ENCODE assay signal across 21 cellular contexts in the genomic region with DNA sequence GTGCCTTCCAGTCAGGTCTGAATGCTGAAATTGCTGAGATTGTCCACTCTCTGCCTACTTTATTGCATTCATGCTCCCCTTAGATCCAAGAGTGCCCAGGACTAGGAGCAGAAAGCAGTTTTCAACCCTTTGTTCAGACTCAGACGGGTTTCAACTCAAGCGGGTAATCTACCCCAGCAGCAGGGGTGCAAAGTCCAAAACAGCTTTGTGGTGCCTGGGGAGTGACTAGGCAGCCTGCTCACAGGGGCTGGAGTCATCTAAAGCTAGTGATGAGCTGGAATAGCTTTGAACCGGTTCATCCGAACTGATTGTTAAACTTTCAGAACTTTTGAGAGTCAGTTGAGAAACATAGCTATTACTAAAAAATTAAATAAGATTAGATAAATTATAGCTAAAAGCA.
DNase-seq lines count a peak whose midpoint lies in the region; ATAC-seq, FAIRE-seq and TF ChIP-seq lines count a peak whose summit lies in the region.
"Had no signal": no experiment of that assay in that cellular context is flagged by ENCODE, and none has a peak within 500 bp of the region (broad histone marks: within the 10 kb centered on the region; RNA-seq: fewer than 3 reads in every experiment).

No MANE protein-coding gene starts in this region.

- POLR2A ChIA-PET in activated CD8-positive, alpha-beta T cell treated with anti-CD3 and anti-CD28 coated beads, Interleukin-2, amount 10 ng/mL, durations not matched to agents 7 days and 5 days (lab: Charles Lee), result interaction anchor here (0.9 to 3.4 kb wide), 2 partner anchors 10 to 71 kb away, joined by 4 to 16 read pairs; partner anchors contain the start of gene IQGAP2
- POLR2A ChIA-PET in activated CD8-positive, alpha-beta T cell treated with anti-CD3 and anti-CD28 coated beads for 36 hours (lab: Charles Lee), result interaction anchor here (0.7 kb wide), 1 partner anchor 47 kb away, joined by 3 read pairs; no protein-coding TSS in a partner anchor

- 19 to 60% (median 40%) methylated on average over 4 of the region's 4 CpGs for WGBS in small intestine, 3 donors
- 87 to 94% methylated on average over 4 of the region's 4 CpGs for WGBS in heart right ventricle, 2 donors

- H3K27me3 Mint-ChIP-seq in activated CD8-positive, alpha-beta T cell treated with anti-CD3 and anti-CD28 coated beads, Interleukin-2, amount 10 ng/mL, durations not matched to agents 7 days and 5 days (ENCODE audit: low read depth), result no peaks in the 10 kb centered on the region
- H3K27me3 Mint-ChIP-seq in activated CD8-positive, alpha-beta T cell treated with anti-CD3 and anti-CD28 coated beads for 36 hours, result no peaks in the 10 kb centered on the region
- H3K27me3 Mint-ChIP-seq in immature natural killer cell (ENCODE audit: low read depth in 3 of 3), result peaks cover 0 to 2% (median 0%) of the 10 kb centered on the region in 3 donors
- H3K27me3 Mint-ChIP-seq: activated naive CD8-positive, alpha-beta T cell treated with anti-CD3 and anti-CD28 coated beads for 36 hours; stimulated activated naive CD8-positive, alpha-beta T cell treated with anti-CD3 and anti-CD28 coated beads, Interleukin-15, Interleukin-2, amounts not matched to agents 100 ng/mL and 50 ng/mL, for 24 hours had no signal

- no peak for FAIRE-seq in small intestine (lab: Jason Lieb, UNC)
- FAIRE-seq: colon had no signal

- H3K4me1 Mint-ChIP-seq in activated CD8-positive, alpha-beta T cell treated with anti-CD3 and anti-CD28 coated beads, Interleukin-2, amount 10 ng/mL, durations not matched to agents 7 days and 5 days (ENCODE audit: low read depth), result peaks cover 49% of the 10 kb centered on the region
- H3K4me1 Mint-ChIP-seq in activated CD8-positive, alpha-beta T cell treated with anti-CD3 and anti-CD28 coated beads for 36 hours (ENCODE audit: low read depth), result peaks cover 42% of the 10 kb centered on the region
- peaks cover 56 to 68% of the 10 kb centered on the region in 2 donors for H3K4me1 Mint-ChIP-seq in immature natural killer cell

- H3K4me1 ChIP-seq in Peyer's patch (no peaks in the 10 kb centered on the region), small intestine (ENCODE audit: control insufficient read depth in 2 of 2, insufficient read depth in 1 of 2, low read depth in 1 of 2, low read length in 1 of 2) (peaks cover 0 to 2% of the 10 kb centered on the region in 2 donors), heart right ventricle (peaks cover 0 to 17% (median 0%) of the 10 kb centered on the region in 9 donors)
- H3K4me1 ChIP-seq: foreskin keratinocyte, right atrium auricular region had no signal

- no peak for DNase-seq in activated CD8-positive, alpha-beta T cell treated with anti-CD3 and anti-CD28 coated beads, Interleukin-2, amount 10 ng/mL, durations not matched to agents 7 days and 5 days
- no peak for DNase-seq in activated CD8-positive, alpha-beta T cell treated with anti-CD3 and anti-CD28 coated beads for 36 hours
- DNase-seq in Peyer's patch, result peak in 2 of 3 donors; percentile 52 to 72
- no peak for DNase-seq in immature natural killer cell
- DNase-seq in small intestine, result peak; percentile 82
- DNase-seq in NCI-H2029 treated with DMSO at 0.1 percent for 48 hours (lab: John Stamatoyannopoulos, UW), result no peak
- DNase-seq in heart right ventricle, result no peak
- DNase-seq: activated CD4-positive, alpha-beta T cell treated with anti-CD3 and anti-CD28 coated beads for 1 hour; activated naive CD8-positive, alpha-beta T cell treated with anti-CD3 and anti-CD28 coated beads for 36 hours; activated T-cell treated with anti-CD3 and anti-CD28 coated beads, Interleukin-2, amount 50 U/mL, for 4 hours; foreskin keratinocyte; HFFc6; KBM-7; left cardiac atrium; NCI-H1092 treated with DMSO at 0.1 percent for 48 hours; NCI-H2107; NCI-H526 treated with DMSO at 0.1 percent for 48 hours had no signal

- no peak for ATAC-seq in activated CD8-positive, alpha-beta T cell treated with anti-CD3 and anti-CD28 coated beads, Interleukin-2, amount 10 ng/mL, durations not matched to agents 7 days and 5 days
- no peak for ATAC-seq in activated CD8-positive, alpha-beta T cell treated with anti-CD3 and anti-CD28 coated beads for 36 hours
- ATAC-seq in GM21786 (IDR thresholded peaks at IDR 0.05; ENCODE audit: unreplicated experiment) (no peak), heart right ventricle (no peak)
- ATAC-seq: left cardiac atrium had no signal

- H3K36me3 Mint-ChIP-seq in activated CD8-positive, alpha-beta T cell treated with anti-CD3 and anti-CD28 coated beads, Interleukin-2, amount 10 ng/mL, durations not matched to agents 7 days and 5 days (ENCODE audit: low read depth), result peaks cover 4% of the 10 kb centered on the region
- no peaks in the 10 kb centered on the region for H3K36me3 Mint-ChIP-seq in activated CD8-positive, alpha-beta T cell treated with anti-CD3 and anti-CD28 coated beads for 36 hours (ENCODE audit: low read depth)
- H3K36me3 Mint-ChIP-seq in immature natural killer cell, result no peaks in the 10 kb centered on the region
- H3K36me3 Mint-ChIP-seq: activated naive CD8-positive, alpha-beta T cell treated with anti-CD3 and anti-CD28 coated beads for 36 hours had no signal

- H3K4me3 ChIP-seq in Peyer's patch (no peak overlapping the region), small intestine (ENCODE audit: low read depth in 1 of 2, low read length in 2 of 2) (no peak overlapping the region), heart right ventricle (no peak overlapping the region)
- H3K4me3 ChIP-seq: right atrium auricular region had no signal

- no peaks in the 10 kb centered on the region for H3K9me3 Mint-ChIP-seq in activated CD8-positive, alpha-beta T cell treated with anti-CD3 and anti-CD28 coated beads, Interleukin-2, amount 10 ng/mL, durations not matched to agents 7 days and 5 days (ENCODE audit: insufficient read depth)
- H3K9me3 Mint-ChIP-seq in activated CD8-positive, alpha-beta T cell treated with anti-CD3 and anti-CD28 coated beads for 36 hours, result no peaks in the 10 kb centered on the region
- H3K9me3 Mint-ChIP-seq in immature natural killer cell, result no peaks in the 10 kb centered on the region
- H3K9me3 Mint-ChIP-seq: activated naive CD8-positive, alpha-beta T cell treated with anti-CD3 and anti-CD28 coated beads for 36 hours; activated T-cell treated with anti-CD3 and anti-CD28 coated beads, Interleukin-2, amount 50 U/mL, for 4 hours; HFFc6; stimulated activated naive CD8-positive, alpha-beta T cell treated with anti-CD3 and anti-CD28 coated beads, Interleukin-15, Interleukin-2, amounts not matched to agents 100 ng/mL and 50 ng/mL, for 24 hours had no signal

- H3K27ac Mint-ChIP-seq in activated CD8-positive, alpha-beta T cell treated with anti-CD3 and anti-CD28 coated beads, Interleukin-2, amount 10 ng/mL, durations not matched to agents 7 days and 5 days, result peak overlapping the region; percentile 89
- no peak overlapping the region for H3K27ac Mint-ChIP-seq in activated CD8-positive, alpha-beta T cell treated with anti-CD3 and anti-CD28 coated beads for 36 hours
- peak overlapping the region in 5 of 6 donors; percentile 77 to 88 (median 85) for H3K27ac Mint-ChIP-seq in immature natural killer cell
- H3K27ac Mint-ChIP-seq: activated naive CD8-positive, alpha-beta T cell treated with anti-CD3 and anti-CD28 coated beads for 36 hours; HFFc6; stimulated activated naive CD8-positive, alpha-beta T cell treated with anti-CD3 and anti-CD28 coated beads, Interleukin-15, Interleukin-2, amounts not matched to agents 100 ng/mL and 50 ng/mL, for 24 hours had no signal

- intact Hi-C loops in activated CD8-positive, alpha-beta T cell treated with anti-CD3 and anti-CD28 coated beads for 36 hours (cut with micrococcal nuclease), result loop anchor here (5.0 kb wide), 1 partner anchor 210 kb away; no protein-coding TSS in a partner anchor
- intact Hi-C loops in heart right ventricle (cut with DNase I), result no loop called here

- H3K27ac ChIP-seq in Peyer's patch, result no peak overlapping the region
- H3K27ac ChIP-seq in small intestine (ENCODE audit: low read depth in 1 of 2, low read length in 1 of 2), result no peak overlapping the region
- H3K27ac ChIP-seq in heart right ventricle, result peak overlapping the region in 1 of 10 donors; percentile 20
- H3K27ac ChIP-seq: foreskin keratinocyte, right atrium auricular region had no signal

- H3K36me3 ChIP-seq in Peyer's patch, result no peaks in the 10 kb centered on the region
- no peaks in the 10 kb centered on the region for H3K36me3 ChIP-seq in small intestine (ENCODE audit: control insufficient read depth in 2 of 2, insufficient read depth in 2 of 2, low read length in 2 of 2)
- H3K36me3 ChIP-seq in heart right ventricle, result no peaks in the 10 kb centered on the region
- H3K36me3 ChIP-seq: right atrium auricular region had no signal

- TF ChIP-seq POLR2A in Peyer's patch (IDR thresholded peaks at IDR 0.05), result no peak

- H3K9me3 ChIP-seq in Peyer's patch, result no peaks in the 10 kb centered on the region
- H3K9me3 ChIP-seq in small intestine (ENCODE audit: control insufficient read depth, low read depth), result no peaks in the 10 kb centered on the region
- no peaks in the 10 kb centered on the region for H3K9me3 ChIP-seq in heart right ventricle
- H3K9me3 ChIP-seq: right atrium auricular region had no signal

- CTCF ChIA-PET in activated CD8-positive, alpha-beta T cell treated with anti-CD3 and anti-CD28 coated beads, Interleukin-2, amount 10 ng/mL, durations not matched to agents 7 days and 5 days (lab: Charles Lee), result interaction anchor here (0.9 to 2.3 kb wide), 4 partner anchors 10 to 211 kb away, joined by 4 to 10 read pairs (median 6); no protein-coding TSS in a partner anchor
- CTCF ChIA-PET in activated CD8-positive, alpha-beta T cell treated with anti-CD3 and anti-CD28 coated beads for 36 hours (lab: Charles Lee), result interaction anchor here (1.0 to 1.7 kb wide), 5 partner anchors 16 to 442 kb away, joined by 3 to 6 read pairs (median 4); partner anchors contain the start of gene IQGAP2

- no peak for TF ChIP-seq CTCF in activated CD8-positive, alpha-beta T cell treated with anti-CD3 and anti-CD28 coated beads for 36 hours (IDR thresholded peaks at IDR 0.05)
- TF ChIP-seq CTCF in Peyer's patch (IDR thresholded peaks at IDR 0.05), result no peak
- TF ChIP-seq CTCF in heart right ventricle (IDR thresholded peaks at IDR 0.05), result no peak

- H3K27me3 ChIP-seq in Peyer's patch, result no peaks in the 10 kb centered on the region
- H3K27me3 ChIP-seq in small intestine (ENCODE audit: control insufficient read depth in 2 of 2, insufficient read depth in 2 of 2, low read length in 2 of 2), result no peaks in the 10 kb centered on the region
- H3K27me3 ChIP-seq in heart right ventricle, result no peaks in the 10 kb centered on the region
- H3K27me3 ChIP-seq: right atrium auricular region had no signal

- H3K4me3 Mint-ChIP-seq in activated CD8-positive, alpha-beta T cell treated with anti-CD3 and anti-CD28 coated beads, Interleukin-2, amount 10 ng/mL, durations not matched to agents 7 days and 5 days, result no peak overlapping the region
- H3K4me3 Mint-ChIP-seq in activated CD8-positive, alpha-beta T cell treated with anti-CD3 and anti-CD28 coated beads for 36 hours, result no peak overlapping the region
- H3K4me3 Mint-ChIP-seq in immature natural killer cell, result peak overlapping the region in 1 of 5 donors; percentile 9
- H3K4me3 Mint-ChIP-seq: activated naive CD8-positive, alpha-beta T cell treated with anti-CD3 and anti-CD28 coated beads for 36 hours; HFFc6; stimulated activated naive CD8-positive, alpha-beta T cell treated with anti-CD3 and anti-CD28 coated beads, Interleukin-15, Interleukin-2, amounts not matched to agents 100 ng/mL and 50 ng/mL, for 24 hours had no signal

Comparison
In these comparisons a context has a peak if more than half of its experiments do, and no peak if none do; other contexts are left out.
1. DNase-seq: peak in Peyer's patch (2 of 3) and small intestine (single experiment); none in activated CD8-positive, alpha-beta T cell treated with anti-CD3 and anti-CD28 coated beads, Interleukin-2, amount 10 ng/mL, durations not matched to agents 7 days and 5 days (single experiment), activated CD8-positive, alpha-beta T cell treated with anti-CD3 and anti-CD28 coated beads for 36 hours (single experiment), immature natural killer cell (0 of 3), NCI-H2029 treated with DMSO at 0.1 percent for 48 hours (single experiment) and heart right ventricle (0 of 2).